In genomic region chr17:56099649-56100048, GRCh38 we compare ENCODE assay signal across 30 cellular contexts. TPM values are rescaled to one million over a fixed set of nuclear protein-coding genes. Genes with fewer than 3 reads are reported as not detected.
A peak's percentile ranks its signal among the peaks of the same experiment; 100 is the strongest.
DNase-seq lines count a peak whose midpoint lies in the region; TF ChIP-seq lines count a peak whose summit lies in the region.
"Had no signal": no experiment of that assay in that cellular context is flagged by ENCODE, and none has a peak within 500 bp of the region (broad histone marks: within the 10 kb centered on the region; RNA-seq: fewer than 3 reads in every experiment).

No MANE protein-coding gene starts in this region.

- peaks cover 39% of the 10 kb centered on the region for H3K4me1 Mint-ChIP-seq in HFFc6 (ENCODE audit: low read depth)
- H3K4me1 Mint-ChIP-seq: activated naive CD8-positive, alpha-beta T cell treated with anti-CD3 and anti-CD28 coated beads, Interleukin-2, amount 50 U/mL, for 24 hours; neural progenitor cell had no signal

- TF ChIP-seq CTCF in HFFc6 (IDR thresholded peaks at IDR 0.05) = no peak
- no peak for TF ChIP-seq CTCF in astrocyte of the spinal cord (IDR thresholded peaks at IDR 0.05; ENCODE audit: low read depth, low read length)

- H3K27ac Mint-ChIP-seq in HFFc6 = no peak overlapping the region
- H3K27ac Mint-ChIP-seq: activated naive CD8-positive, alpha-beta T cell treated with anti-CD3 and anti-CD28 coated beads, Interleukin-2, amount 50 U/mL, for 24 hours; activated T-cell treated with anti-CD3 and anti-CD28 coated beads, Interleukin-2, amount 50 U/mL, for 72 hours; neural progenitor cell; stimulated activated naive CD8-positive, alpha-beta T cell treated with anti-CD3 and anti-CD28 coated beads, Interleukin-15, Interleukin-2, amounts not matched to agents 100 ng/mL and 50 ng/mL, for 24 hours had no signal

- no peak overlapping the region for H3K27ac ChIP-seq in caudate nucleus (ENCODE audit: low read depth, low read length)
- H3K27ac ChIP-seq: brain microvascular endothelial cell, neural progenitor cell, parathyroid adenoma, thoracic aorta had no signal

- H3K4me3 ChIP-seq in astrocyte of the spinal cord (ENCODE audit: low read depth, low read length) = no peak overlapping the region
- H3K4me3 ChIP-seq: K562, neural progenitor cell, thoracic aorta had no signal

- H3K4me3 Mint-ChIP-seq in HFFc6 = no peak overlapping the region
- H3K4me3 Mint-ChIP-seq: activated naive CD8-positive, alpha-beta T cell treated with anti-CD3 and anti-CD28 coated beads, Interleukin-2, amount 50 U/mL, for 24 hours; activated T-cell treated with anti-CD3 and anti-CD28 coated beads, Interleukin-2, amount 50 U/mL, for 72 hours; neural progenitor cell; stimulated activated naive CD8-positive, alpha-beta T cell treated with anti-CD3 and anti-CD28 coated beads, Interleukin-15, Interleukin-2, amounts not matched to agents 100 ng/mL and 50 ng/mL, for 24 hours had no signal

- no peaks in the 10 kb centered on the region for H3K36me3 Mint-ChIP-seq in HFFc6 (ENCODE audit: low read depth)
- H3K36me3 Mint-ChIP-seq: neural progenitor cell had no signal

- H3K9me3 Mint-ChIP-seq in HFFc6 = no peaks in the 10 kb centered on the region
- H3K9me3 Mint-ChIP-seq: activated naive CD8-positive, alpha-beta T cell treated with anti-CD3 and anti-CD28 coated beads, Interleukin-2, amount 50 U/mL, for 24 hours; neural progenitor cell; stimulated activated naive CD8-positive, alpha-beta T cell treated with anti-CD3 and anti-CD28 coated beads, Interleukin-15, Interleukin-2, amounts not matched to agents 100 ng/mL and 50 ng/mL, for 24 hours had no signal

- DNase-seq in AG20443 (ENCODE audit: low spot score) = peak; percentile 52
- peak; percentile 74 for DNase-seq in HFFc6
- peak; percentile 22 for DNase-seq in astrocyte of the spinal cord (ENCODE audit: low read depth, low spot score)
- DNase-seq in myocyte (ENCODE audit: low read depth) = peak; percentile 25
- DNase-seq in stimulated activated CD4-positive, alpha-beta T cell treated with anti-CD3 and anti-CD28 coated beads, Interleukin-4, amount 100 ng/mL, for 4 hours = no peak
- DNase-seq in caudate nucleus (lab: John Stamatoyannopoulos, UW) = no peak
- no peak for DNase-seq in NCI-H1092 (lab: John Stamatoyannopoulos, UW)
- DNase-seq: activated CD4-positive, alpha-beta T cell treated with anti-CD3 and anti-CD28 coated beads, Interleukin-2, amount 50 U/mL, for 48 hours; activated naive CD8-positive, alpha-beta T cell treated with anti-CD3 and anti-CD28 coated beads, Interleukin-2, amount 50 U/mL, for 24 hours; activated T-cell treated with anti-CD3 and anti-CD28 coated beads, Interleukin-2, amount 50 U/mL, for 72 hours; brain microvascular endothelial cell; C1 segment of cervical spinal cord; COR-L47; GF-D8; MM.1S; NCI-H1930; NCI-H2171 treated with DMSO at 0.1 percent for 48 hours; NCI-H510A; RPMI8226; stimulated activated CD4-positive, alpha-beta T cell treated with anti-CD3 and anti-CD28 coated beads, Interleukin-1b, Interleukin-23, amount 100 ng/mL, for 48 hours had no signal

- in situ Hi-C loops in astrocyte of the spinal cord (cut with HindIII; ENCODE audit: low sequenced_read_pairs) = no loop called here

- peaks cover 14% of the 10 kb centered on the region for H3K27me3 Mint-ChIP-seq in HFFc6 (ENCODE audit: insufficient read depth)
- H3K27me3 Mint-ChIP-seq: stimulated activated naive CD8-positive, alpha-beta T cell treated with anti-CD3 and anti-CD28 coated beads, Interleukin-15, Interleukin-2, amounts not matched to agents 100 ng/mL and 50 ng/mL, for 24 hours had no signal

RNA-seq across cellular contexts. Expression of gene ANKFN1, which starts 53.6 kb away (rescaled TPM):
- total RNA-seq in HFFc6 (2021; fragmentation: NEBNext Ultra II Directional; extraction: Animal tissue kit (Norgen Biotek cat#: 25700)) = under 1 TPM; 0.07 to 0.81 (median 0.45) TPM
- 0.10 TPM in 1 of 2 replicates, not detected in the other for total RNA-seq in myocyte
- polyA plus RNA-seq in myocyte (2012) = 0.08 TPM
- total RNA-seq: activated T-cell treated with anti-CD3 and anti-CD28 coated beads, Interleukin-2, amount 50 U/mL, for 72 hours; fibroblast of lung; glomerular endothelial cell; H1; left lobe of liver; T-helper 1 cell treated with Interleukin-12 subunit alpha and Interleukin-12 subunit beta and Interleukin-4 antibody, amounts not matched to agents 30 ng/mL and 1 ng/mL, for 36 hours had no signal
- polyA plus RNA-seq: H1 had no signal

Comparison
In these comparisons a context has a peak if more than half of its experiments do, and no peak if none do; other contexts are left out.
1. DNase-seq: peak in AG20443 (single experiment), HFFc6 (single experiment), astrocyte of the spinal cord (single experiment) and myocyte (single experiment); none in stimulated activated CD4-positive, alpha-beta T cell treated with anti-CD3 and anti-CD28 coated beads, Interleukin-4, amount 100 ng/mL, for 4 hours (0 of 2), caudate nucleus (0 of 61) and NCI-H1092 (single experiment).